8 cellular contexts compared by ENCODE assay signal in the genomic region with DNA sequence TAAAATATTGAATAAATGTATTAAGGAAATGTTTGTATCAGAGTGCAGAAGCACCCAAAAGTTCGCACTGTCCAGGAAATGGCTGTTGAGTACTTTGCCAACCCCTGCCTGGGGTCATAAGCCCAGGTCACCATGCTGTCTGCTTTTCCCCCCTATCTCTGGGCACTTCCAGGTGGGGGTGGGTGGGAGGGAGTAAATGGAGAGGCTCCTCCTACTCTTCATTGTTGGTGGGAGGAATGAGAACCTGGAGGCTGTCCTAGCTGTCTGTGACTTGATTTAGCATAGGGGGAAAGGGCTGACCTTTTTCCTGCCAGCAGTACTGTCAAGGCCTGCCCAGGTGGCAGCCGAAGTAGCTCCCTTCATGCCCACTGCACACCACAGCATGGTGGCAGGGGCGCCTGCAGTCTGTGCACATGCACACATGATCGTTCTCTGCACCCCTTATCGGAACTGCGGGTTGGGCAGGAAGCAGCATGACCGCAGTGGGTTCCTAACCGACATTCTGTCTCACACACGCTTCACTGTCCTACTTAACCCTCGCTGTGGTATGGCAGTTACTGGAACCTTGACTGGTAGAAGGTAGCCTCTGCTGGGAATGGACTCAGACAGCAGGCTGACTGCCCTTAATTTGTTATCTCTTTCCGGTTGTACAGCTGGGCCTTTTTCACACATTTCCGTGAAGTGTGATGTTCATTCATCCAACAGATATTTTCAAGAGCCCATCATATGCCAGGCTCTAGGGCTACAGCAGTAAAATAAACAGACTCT. TPM values are rescaled to one million over a fixed set of nuclear protein-coding genes. Genes with fewer than 3 reads are reported as not detected.
DNase-seq lines count a peak whose midpoint lies in the region; ATAC-seq and TF ChIP-seq lines count a peak whose summit lies in the region.

No MANE protein-coding gene starts in this region.

- H3K79me2 ChIP-seq in neural progenitor cell (ENCODE audit: low read depth): peaks cover 98% of the 10 kb centered on the region

- H3K27ac Mint-ChIP-seq in neural progenitor cell: no peak overlapping the region

- no peak overlapping the region for H3K4me3 Mint-ChIP-seq in neural progenitor cell

- no peak overlapping the region for H3K9ac ChIP-seq in neural progenitor cell

- no peak overlapping the region for H3K4me3 ChIP-seq in RWPE2 (ENCODE audit: severe bottlenecking)
- peak overlapping the region in 1 of 2 experiments; percentile 20 for H3K4me3 ChIP-seq in neutrophil (ENCODE audit: low read depth in 1 of 2, low read length in 1 of 2)
- no peak overlapping the region for H3K4me3 ChIP-seq in neural progenitor cell

- H3K36me3 Mint-ChIP-seq in neural progenitor cell: peaks cover 18% of the 10 kb centered on the region

- TF ChIP-seq CTCF in RWPE2 (IDR thresholded peaks at IDR 0.05; ENCODE audit: poor library complexity, severe bottlenecking) (no peak), neutrophil (IDR thresholded peaks at IDR 0.05) (no peak), neural progenitor cell (IDR thresholded peaks at IDR 0.05) (no peak)

- H3K9me3 ChIP-seq in RWPE2 (ENCODE audit: severe bottlenecking) (no peaks in the 10 kb centered on the region), neutrophil (no peaks in the 10 kb centered on the region), neural progenitor cell (ENCODE audit: low read depth) (no peaks in the 10 kb centered on the region)

- H3K4me1 ChIP-seq in RWPE2 (ENCODE audit: insufficient read depth, poor library complexity, severe bottlenecking) (peaks cover 1% of the 10 kb centered on the region), neutrophil (ENCODE audit: control insufficient read depth in 1 of 2, insufficient read depth in 1 of 2, low read depth in 1 of 2, low read length in 1 of 2) (peaks cover 24 to 30% of the 10 kb centered on the region in 2 experiments), neural progenitor cell (peaks cover 8% of the 10 kb centered on the region)

- no peak overlapping the region for H3K4me2 ChIP-seq in neural progenitor cell

- H3K27ac ChIP-seq in RWPE2 (ENCODE audit: poor library complexity, severe bottlenecking) (no peak overlapping the region), neutrophil (peak overlapping the region; percentile 49), neural progenitor cell (no peak overlapping the region)

- no peak overlapping the region for H2AFZ ChIP-seq in neural progenitor cell (replicated peaks)

- peaks cover 16% of the 10 kb centered on the region for H3K4me1 Mint-ChIP-seq in neural progenitor cell

- H3K27me3 ChIP-seq in RWPE2 (ENCODE audit: insufficient read depth, poor library complexity, severe bottlenecking) (no peaks in the 10 kb centered on the region), neutrophil (no peaks in the 10 kb centered on the region), neural progenitor cell (no peaks in the 10 kb centered on the region)

- ATAC-seq in GM18519 (IDR thresholded peaks at IDR 0.05; ENCODE audit: low FRiP score, unreplicated experiment) (peak; percentile 96), HG02970 (IDR thresholded peaks at IDR 0.05; ENCODE audit: low FRiP score, unreplicated experiment) (peak; percentile 69), RWPE2 (ENCODE audit: low read depth) (peak; percentile 31; the same call in 2 of the 3 replicates)

- peaks cover 24% of the 10 kb centered on the region for H4K20me1 ChIP-seq in neural progenitor cell (ENCODE audit: low read depth)

- H3K9me3 Mint-ChIP-seq in neural progenitor cell: peaks cover 16% of the 10 kb centered on the region

- no peak for DNase-seq in RWPE2 (ENCODE audit: low spot score)
- DNase-seq in activated T-helper 9 cell treated with anti-CD3 and anti-CD28 coated beads, Interleukin-2, amount 50 U/mL, for 16 hours (ENCODE audit: low read depth): peak; percentile 69
- DNase-seq in NCI-H524 treated with DMSO at 0.1 percent for 48 hours (lab: John Stamatoyannopoulos, UW): no peak
- no peak for DNase-seq in neural progenitor cell (ENCODE audit: low spot score)
- no peak for DNase-seq in iPS-NIHi7 (ENCODE audit: extremely low spot score)

- peaks cover 2% of the 10 kb centered on the region for H3F3A ChIP-seq in neural progenitor cell (ENCODE audit: low read depth)

- no peaks in the 10 kb centered on the region for H3K36me3 ChIP-seq in RWPE2 (ENCODE audit: low read depth)
- no peaks in the 10 kb centered on the region for H3K36me3 ChIP-seq in neutrophil
- H3K36me3 ChIP-seq in neural progenitor cell: no peaks in the 10 kb centered on the region

- peaks cover 3% of the 10 kb centered on the region for H3K27me3 Mint-ChIP-seq in neural progenitor cell (ENCODE audit: insufficient read depth, low read depth)

RNA-seq across cellular contexts. Expression of gene LDHD, which starts 41.5 kb away (rescaled TPM):
- 0.60 and 3.8 TPM in 2 replicates for total RNA-seq in neural progenitor cell (ENCODE audit: low replicate concordance)

Comparison
In these comparisons a context has a peak if more than half of its experiments do, and no peak if none do; other contexts are left out.
1. ATAC-seq: peak in every context shown above with its lines; median percentile 96 in GM18519; 69 in HG02970; 31 in RWPE2.